ENCODE assay signal across 1 cellular context in genomic region chr1:114780344-114781226, GRCh38.
TF ChIP-seq lines count a peak whose summit lies in the region.

Gene SIKE1, minus strand, starts transcription at chr1:114780685. Its CDS starts 78 bp downstream, at chr1:114780607.

TF ChIP-seq in HepG2, 621 proteins besides CTCF, POLR2A, EP300 and RAD21 (continued from another document and continues in another):
- TF ChIP-seq, protein P1, sequence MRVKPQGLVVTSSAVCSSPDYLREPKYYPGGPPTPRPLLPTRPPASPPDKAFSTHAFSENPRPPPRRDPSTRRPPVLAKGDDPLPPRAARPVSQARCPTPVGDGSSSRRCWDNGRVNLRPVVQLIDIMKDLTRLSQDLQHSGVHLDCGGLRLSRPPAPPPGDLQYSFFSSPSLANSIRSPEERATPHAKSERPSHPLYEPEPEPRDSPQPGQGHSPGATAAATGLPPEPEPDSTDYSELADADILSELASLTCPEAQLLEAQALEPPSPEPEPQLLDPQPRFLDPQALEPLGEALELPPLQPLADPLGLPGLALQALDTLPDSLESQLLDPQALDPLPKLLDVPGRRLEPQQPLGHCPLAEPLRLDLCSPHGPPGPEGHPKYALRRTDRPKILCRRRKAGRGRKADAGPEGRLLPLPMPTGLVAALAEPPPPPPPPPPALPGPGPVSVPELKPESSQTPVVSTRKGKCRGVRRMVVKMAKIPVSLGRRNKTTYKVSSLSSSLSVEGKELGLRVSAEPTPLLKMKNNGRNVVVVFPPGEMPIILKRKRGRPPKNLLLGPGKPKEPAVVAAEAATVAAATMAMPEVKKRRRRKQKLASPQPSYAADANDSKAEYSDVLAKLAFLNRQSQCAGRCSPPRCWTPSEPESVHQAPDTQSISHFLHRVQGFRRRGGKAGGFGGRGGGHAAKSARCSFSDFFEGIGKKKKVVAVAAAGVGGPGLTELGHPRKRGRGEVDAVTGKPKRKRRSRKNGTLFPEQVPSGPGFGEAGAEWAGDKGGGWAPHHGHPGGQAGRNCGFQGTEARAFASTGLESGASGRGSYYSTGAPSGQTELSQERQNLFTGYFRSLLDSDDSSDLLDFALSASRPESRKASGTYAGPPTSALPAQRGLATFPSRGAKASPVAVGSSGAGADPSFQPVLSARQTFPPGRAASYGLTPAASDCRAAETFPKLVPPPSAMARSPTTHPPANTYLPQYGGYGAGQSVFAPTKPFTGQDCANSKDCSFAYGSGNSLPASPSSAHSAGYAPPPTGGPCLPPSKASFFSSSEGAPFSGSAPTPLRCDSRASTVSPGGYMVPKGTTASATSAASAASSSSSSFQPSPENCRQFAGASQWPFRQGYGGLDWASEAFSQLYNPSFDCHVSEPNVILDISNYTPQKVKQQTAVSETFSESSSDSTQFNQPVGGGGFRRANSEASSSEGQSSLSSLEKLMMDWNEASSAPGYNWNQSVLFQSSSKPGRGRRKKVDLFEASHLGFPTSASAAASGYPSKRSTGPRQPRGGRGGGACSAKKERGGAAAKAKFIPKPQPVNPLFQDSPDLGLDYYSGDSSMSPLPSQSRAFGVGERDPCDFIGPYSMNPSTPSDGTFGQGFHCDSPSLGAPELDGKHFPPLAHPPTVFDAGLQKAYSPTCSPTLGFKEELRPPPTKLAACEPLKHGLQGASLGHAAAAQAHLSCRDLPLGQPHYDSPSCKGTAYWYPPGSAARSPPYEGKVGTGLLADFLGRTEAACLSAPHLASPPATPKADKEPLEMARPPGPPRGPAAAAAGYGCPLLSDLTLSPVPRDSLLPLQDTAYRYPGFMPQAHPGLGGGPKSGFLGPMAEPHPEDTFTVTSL (CRISPR knock-in tag; IDR thresholded peaks at IDR 0.05; ENCODE audit: borderline replicate concordance) = no peak
- peak; percentile 54; the same call in 1 of the 2 replicates for TF ChIP-seq ZFP36L1 (CRISPR knock-in tag; IDR thresholded peaks at IDR 0.05)
- TF ChIP-seq MED1 (CRISPR knock-in tag; IDR thresholded peaks at IDR 0.05) = peak; percentile 77; the same call in 1 of the 2 replicates
- no peak for TF ChIP-seq ZNF816 (CRISPR knock-in tag; IDR thresholded peaks at IDR 0.05; ENCODE audit: borderline replicate concordance)
- TF ChIP-seq PPARG (CRISPR knock-in tag; conservative IDR thresholded peaks at IDR 0.05) = 0 out of 2 replicates have a peak, but pooled peaks have one; percentile 26
- TF ChIP-seq, protein P2, sequence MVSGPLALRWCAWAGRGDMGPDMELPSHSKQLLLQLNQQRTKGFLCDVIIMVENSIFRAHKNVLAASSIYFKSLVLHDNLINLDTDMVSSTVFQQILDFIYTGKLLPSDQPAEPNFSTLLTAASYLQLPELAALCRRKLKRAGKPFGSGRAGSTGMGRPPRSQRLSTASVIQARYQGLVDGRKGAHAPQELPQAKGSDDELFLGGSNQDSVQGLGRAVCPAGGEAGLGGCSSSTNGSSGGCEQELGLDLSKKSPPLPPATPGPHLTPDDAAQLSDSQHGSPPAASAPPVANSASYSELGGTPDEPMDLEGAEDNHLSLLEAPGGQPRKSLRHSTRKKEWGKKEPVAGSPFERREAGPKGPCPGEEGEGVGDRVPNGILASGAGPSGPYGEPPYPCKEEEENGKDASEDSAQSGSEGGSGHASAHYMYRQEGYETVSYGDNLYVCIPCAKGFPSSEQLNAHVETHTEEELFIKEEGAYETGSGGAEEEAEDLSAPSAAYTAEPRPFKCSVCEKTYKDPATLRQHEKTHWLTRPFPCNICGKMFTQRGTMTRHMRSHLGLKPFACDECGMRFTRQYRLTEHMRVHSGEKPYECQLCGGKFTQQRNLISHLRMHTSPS (CRISPR knock-in tag; IDR thresholded peaks at IDR 0.05; ENCODE audit: low read depth) = no peak
- 0 out of 2 replicates have a peak, but pooled peaks have one; percentile 69 for TF ChIP-seq ZNF546 (CRISPR knock-in tag; conservative IDR thresholded peaks at IDR 0.05)
- TF ChIP-seq MLXIP (CRISPR knock-in tag; IDR thresholded peaks at IDR 0.05; ENCODE audit: borderline replicate concordance) = no peak
- peak; percentile 58; the same call in 1 of the 2 replicates for TF ChIP-seq EED (CRISPR knock-in tag; IDR thresholded peaks at IDR 0.05)
- TF ChIP-seq ZBTB46 (CRISPR knock-in tag; IDR thresholded peaks at IDR 0.05; ENCODE audit: borderline replicate concordance) = no peak
- no peak for TF ChIP-seq TCF12 (IDR thresholded peaks at IDR 0.05)
- no peak for TF ChIP-seq TCF12 (CRISPR knock-in tag; IDR thresholded peaks at IDR 0.05)
- no peak for TF ChIP-seq ZNF780A (CRISPR knock-in tag; IDR thresholded peaks at IDR 0.05)
- TF ChIP-seq NONO (IDR thresholded peaks at IDR 0.05) = no peak
- TF ChIP-seq NONO (CRISPR knock-in tag; conservative IDR thresholded peaks at IDR 0.05) = peak; percentile 84; the same call in 1 of the 2 replicates
- peak; percentile 64; the same call in 1 of the 2 replicates for TF ChIP-seq REPIN1 (CRISPR knock-in tag; IDR thresholded peaks at IDR 0.05; ENCODE audit: borderline replicate concordance, low read depth)
- 0 out of 2 replicates have a peak, but pooled peaks have one; percentile 16 for TF ChIP-seq ZNF12 (CRISPR knock-in tag; IDR thresholded peaks at IDR 0.05)
- TF ChIP-seq HOXA3 (CRISPR knock-in tag; IDR thresholded peaks at IDR 0.05) = peak; percentile 91
- TF ChIP-seq, protein P3, sequence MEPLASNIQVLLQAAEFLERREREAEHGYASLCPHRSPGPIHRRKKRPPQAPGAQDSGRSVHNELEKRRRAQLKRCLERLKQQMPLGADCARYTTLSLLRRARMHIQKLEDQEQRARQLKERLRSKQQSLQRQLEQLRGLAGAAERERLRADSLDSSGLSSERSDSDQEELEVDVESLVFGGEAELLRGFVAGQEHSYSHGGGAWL (CRISPR knock-in tag; IDR thresholded peaks at IDR 0.05) = no peak; the same call in 1 of the 2 replicates
- no peak for TF ChIP-seq ZNF33B (CRISPR knock-in tag; IDR thresholded peaks at IDR 0.05)
- no peak for TF ChIP-seq ATM (IDR thresholded peaks at IDR 0.05; ENCODE audit: borderline replicate concordance)
- TF ChIP-seq, protein P4, sequence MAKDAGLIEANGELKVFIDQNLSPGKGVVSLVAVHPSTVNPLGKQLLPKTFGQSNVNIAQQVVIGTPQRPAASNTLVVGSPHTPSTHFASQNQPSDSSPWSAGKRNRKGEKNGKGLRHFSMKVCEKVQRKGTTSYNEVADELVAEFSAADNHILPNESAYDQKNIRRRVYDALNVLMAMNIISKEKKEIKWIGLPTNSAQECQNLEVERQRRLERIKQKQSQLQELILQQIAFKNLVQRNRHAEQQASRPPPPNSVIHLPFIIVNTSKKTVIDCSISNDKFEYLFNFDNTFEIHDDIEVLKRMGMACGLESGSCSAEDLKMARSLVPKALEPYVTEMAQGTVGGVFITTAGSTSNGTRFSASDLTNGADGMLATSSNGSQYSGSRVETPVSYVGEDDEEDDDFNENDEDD (CRISPR knock-in tag; IDR thresholded peaks at IDR 0.05; ENCODE audit: borderline replicate concordance) = peak; percentile 45; the same call in 1 of the 2 replicates
- TF ChIP-seq, protein P5, sequence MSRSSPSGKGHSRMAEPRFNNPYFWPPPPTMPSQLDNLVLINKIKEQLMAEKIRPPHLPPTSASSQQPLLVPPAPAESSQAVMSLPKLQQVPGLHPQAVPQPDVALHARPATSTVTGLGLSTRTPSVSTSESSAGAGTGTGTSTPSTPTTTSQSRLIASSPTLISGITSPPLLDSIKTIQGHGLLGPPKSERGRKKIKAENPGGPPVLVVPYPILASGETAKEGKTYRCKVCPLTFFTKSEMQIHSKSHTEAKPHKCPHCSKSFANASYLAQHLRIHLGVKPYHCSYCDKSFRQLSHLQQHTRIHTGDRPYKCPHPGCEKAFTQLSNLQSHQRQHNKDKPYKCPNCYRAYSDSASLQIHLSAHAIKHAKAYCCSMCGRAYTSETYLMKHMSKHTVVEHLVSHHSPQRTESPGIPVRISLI (CRISPR knock-in tag; IDR thresholded peaks at IDR 0.05; ENCODE audit: borderline replicate concordance) = 0 out of 2 replicates have a peak, but pooled peaks have one; percentile 26
- no peak for TF ChIP-seq SUZ12 (IDR thresholded peaks at IDR 0.05; ENCODE audit: low read depth, low read length)
- no peak for TF ChIP-seq NBN (conservative IDR thresholded peaks at IDR 0.05)
- TF ChIP-seq NFE2L1 (CRISPR knock-in tag; IDR thresholded peaks at IDR 0.05; ENCODE audit: borderline replicate concordance) = no peak
- TF ChIP-seq ZNF687 (CRISPR knock-in tag; IDR thresholded peaks at IDR 0.05) = peak; percentile 95
- TF ChIP-seq, protein P6, sequence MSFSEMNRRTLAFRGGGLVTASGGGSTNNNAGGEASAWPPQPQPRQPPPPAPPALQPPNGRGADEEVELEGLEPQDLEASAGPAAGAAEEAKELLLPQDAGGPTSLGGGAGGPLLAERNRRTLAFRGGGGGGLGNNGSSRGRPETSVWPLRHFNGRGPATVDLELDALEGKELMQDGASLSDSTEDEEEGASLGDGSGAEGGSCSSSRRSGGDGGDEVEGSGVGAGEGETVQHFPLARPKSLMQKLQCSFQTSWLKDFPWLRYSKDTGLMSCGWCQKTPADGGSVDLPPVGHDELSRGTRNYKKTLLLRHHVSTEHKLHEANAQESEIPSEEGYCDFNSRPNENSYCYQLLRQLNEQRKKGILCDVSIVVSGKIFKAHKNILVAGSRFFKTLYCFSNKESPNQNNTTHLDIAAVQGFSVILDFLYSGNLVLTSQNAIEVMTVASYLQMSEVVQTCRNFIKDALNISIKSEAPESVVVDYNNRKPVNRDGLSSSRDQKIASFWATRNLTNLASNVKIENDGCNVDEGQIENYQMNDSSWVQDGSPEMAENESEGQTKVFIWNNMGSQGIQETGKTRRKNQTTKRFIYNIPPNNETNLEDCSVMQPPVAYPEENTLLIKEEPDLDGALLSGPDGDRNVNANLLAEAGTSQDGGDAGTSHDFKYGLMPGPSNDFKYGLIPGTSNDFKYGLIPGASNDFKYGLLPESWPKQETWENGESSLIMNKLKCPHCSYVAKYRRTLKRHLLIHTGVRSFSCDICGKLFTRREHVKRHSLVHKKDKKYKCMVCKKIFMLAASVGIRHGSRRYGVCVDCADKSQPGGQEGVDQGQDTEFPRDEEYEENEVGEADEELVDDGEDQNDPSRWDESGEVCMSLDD (CRISPR knock-in tag; IDR thresholded peaks at IDR 0.05; ENCODE audit: borderline replicate concordance) = no peak
- 0 out of 2 replicates have a peak, but pooled peaks have one; percentile 36 for TF ChIP-seq ONECUT2 (CRISPR knock-in tag; IDR thresholded peaks at IDR 0.05)
- no peak for TF ChIP-seq NFATC3 (CRISPR knock-in tag; IDR thresholded peaks at IDR 0.05)
- no peak for TF ChIP-seq TERF1 (CRISPR knock-in tag; IDR thresholded peaks at IDR 0.05)
- TF ChIP-seq MBD4 (IDR thresholded peaks at IDR 0.05; ENCODE audit: borderline replicate concordance, low read length) = no peak
